ENCODE assay signal across 8 cellular contexts in the genomic region with DNA sequence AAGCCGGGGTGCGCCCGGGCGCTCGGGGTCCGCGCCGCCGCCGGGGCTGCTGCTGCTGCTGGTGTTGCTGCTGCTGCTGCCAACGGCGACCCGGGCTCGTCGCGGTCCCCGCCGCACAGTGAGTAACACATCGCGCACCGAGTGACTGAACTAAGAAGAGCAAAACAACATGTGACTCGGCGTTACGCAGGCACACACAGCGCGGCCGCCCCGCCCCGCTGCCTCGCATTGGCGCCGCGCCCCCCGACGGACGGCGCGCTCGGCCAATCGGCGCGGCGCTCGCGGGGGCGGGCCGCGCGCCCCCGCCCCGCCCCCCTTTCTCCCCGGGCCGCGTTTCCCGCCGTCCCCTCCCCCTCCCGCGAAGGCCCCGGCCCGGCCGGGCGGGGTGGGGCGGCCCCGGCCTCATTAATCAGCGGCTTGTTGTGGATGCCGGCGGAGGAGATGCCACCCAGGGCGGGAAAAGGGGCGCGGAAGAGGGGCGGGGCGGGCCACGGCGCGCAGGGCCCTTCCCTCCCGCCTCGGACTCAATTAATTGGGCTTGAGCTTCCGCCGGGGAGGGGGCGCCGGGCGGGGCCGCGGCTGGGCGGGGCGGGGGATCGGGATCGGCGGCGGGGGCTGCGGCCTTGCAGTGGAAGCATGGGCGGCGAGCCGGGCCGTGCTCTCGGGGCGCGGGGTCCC.
DNase-seq lines count a peak whose midpoint lies in the region; ATAC-seq and TF ChIP-seq lines count a peak whose summit lies in the region.

A gene with protein sequence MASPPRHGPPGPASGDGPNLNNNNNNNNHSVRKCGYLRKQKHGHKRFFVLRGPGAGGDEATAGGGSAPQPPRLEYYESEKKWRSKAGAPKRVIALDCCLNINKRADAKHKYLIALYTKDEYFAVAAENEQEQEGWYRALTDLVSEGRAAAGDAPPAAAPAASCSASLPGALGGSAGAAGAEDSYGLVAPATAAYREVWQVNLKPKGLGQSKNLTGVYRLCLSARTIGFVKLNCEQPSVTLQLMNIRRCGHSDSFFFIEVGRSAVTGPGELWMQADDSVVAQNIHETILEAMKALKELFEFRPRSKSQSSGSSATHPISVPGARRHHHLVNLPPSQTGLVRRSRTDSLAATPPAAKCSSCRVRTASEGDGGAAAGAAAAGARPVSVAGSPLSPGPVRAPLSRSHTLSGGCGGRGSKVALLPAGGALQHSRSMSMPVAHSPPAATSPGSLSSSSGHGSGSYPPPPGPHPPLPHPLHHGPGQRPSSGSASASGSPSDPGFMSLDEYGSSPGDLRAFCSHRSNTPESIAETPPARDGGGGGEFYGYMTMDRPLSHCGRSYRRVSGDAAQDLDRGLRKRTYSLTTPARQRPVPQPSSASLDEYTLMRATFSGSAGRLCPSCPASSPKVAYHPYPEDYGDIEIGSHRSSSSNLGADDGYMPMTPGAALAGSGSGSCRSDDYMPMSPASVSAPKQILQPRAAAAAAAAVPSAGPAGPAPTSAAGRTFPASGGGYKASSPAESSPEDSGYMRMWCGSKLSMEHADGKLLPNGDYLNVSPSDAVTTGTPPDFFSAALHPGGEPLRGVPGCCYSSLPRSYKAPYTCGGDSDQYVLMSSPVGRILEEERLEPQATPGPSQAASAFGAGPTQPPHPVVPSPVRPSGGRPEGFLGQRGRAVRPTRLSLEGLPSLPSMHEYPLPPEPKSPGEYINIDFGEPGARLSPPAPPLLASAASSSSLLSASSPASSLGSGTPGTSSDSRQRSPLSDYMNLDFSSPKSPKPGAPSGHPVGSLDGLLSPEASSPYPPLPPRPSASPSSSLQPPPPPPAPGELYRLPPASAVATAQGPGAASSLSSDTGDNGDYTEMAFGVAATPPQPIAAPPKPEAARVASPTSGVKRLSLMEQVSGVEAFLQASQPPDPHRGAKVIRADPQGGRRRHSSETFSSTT (N-terminal part only) (minus strand): TSS at position 127 of the 678 bp plus-strand sequence. CDS start 530 bp downstream, outside the sequence.

- TF ChIP-seq POLR2A in GM19099 (IDR thresholded peaks at IDR 0.05; ENCODE audit: extremely low read depth, insufficient read length, low read depth) = peak; percentile 78

- peak within 1 kb of the TSS; percentile 94 for H3K27ac ChIP-seq in layer of hippocampus (ENCODE audit: low read depth, low read length)

- peak; percentile 93 for ATAC-seq in HG03342 (IDR thresholded peaks at IDR 0.05; ENCODE audit: unreplicated experiment)

- TF ChIP-seq CTCF in AG10803 (conservative IDR thresholded peaks at IDR 0.05; ENCODE audit: low read length) (no peak), choroid plexus epithelial cell (conservative IDR thresholded peaks at IDR 0.05; ENCODE audit: low read depth, low read length) (no peak)

- H3K4me3 ChIP-seq in AG10803 (ENCODE audit: low read length) (peak within 1 kb of the TSS; percentile 74), choroid plexus epithelial cell (ENCODE audit: low read depth, low read length) (peak within 1 kb of the TSS; percentile 73)

- no peaks in the 10 kb centered on the region for H3K27me3 ChIP-seq in layer of hippocampus (ENCODE audit: control insufficient read depth, insufficient read depth, low read length)

- DNase-seq in AG10803 (ENCODE audit: low read depth) = peak; percentile 95
- peak; percentile 95 for DNase-seq in NCI-H345 treated with DMSO at 0.1 percent for 48 hours (lab: John Stamatoyannopoulos, UW; ENCODE audit: unreplicated experiment)
- DNase-seq in activated CD4-positive, alpha-beta T cell treated with anti-CD3 and anti-CD28 coated beads for 4 hours = peak; percentile 91
- peak; percentile 96 for DNase-seq in choroid plexus epithelial cell (ENCODE audit: low read depth)
- DNase-seq in stimulated activated CD4-positive, alpha-beta T cell treated with anti-CD3 and anti-CD28 coated beads, Interleukin-1b, Interleukin-23, amount 100 ng/mL, for 1 hour (ENCODE audit: low read depth in 2 of 2) = peak; percentile 73 to 87

Comparison
In these comparisons a context has a peak if more than half of its experiments do, and no peak if none do; other contexts are left out.
1. Peak in every context shown above with its lines: DNase-seq, ATAC-seq, H3K4me3 ChIP-seq and H3K27ac ChIP-seq.